Comparison of ENCODE assay signal across 8 cellular contexts in genomic region chr2:134252092-134252775, GRCh38. TPM values are rescaled to one million over a fixed set of nuclear protein-coding genes. Genes with fewer than 3 reads are reported as not detected.
DNase-seq lines count a peak whose midpoint lies in the region; ATAC-seq and TF ChIP-seq lines count a peak whose summit lies in the region.

No MANE protein-coding gene starts in this region.

- intact Hi-C loops in dorsolateral prefrontal cortex (cut with DNase I) (loop anchor here (10.0 kb wide), 2 partner anchors 113 to 367 kb away; no protein-coding TSS in a partner anchor), cardiac septum (cut with DNase I) (no loop called here)

- peak; percentile 68 for DNase-seq in activated CD8-positive, alpha-beta memory T cell treated with anti-CD3 and anti-CD28 coated beads, Interleukin-2, amount 50 U/mL, for 48 hours
- DNase-seq in activated CD8-positive, alpha-beta memory T cell treated with anti-CD3 and anti-CD28 coated beads for 24 hours: no peak
- peak; percentile 15 for DNase-seq in NCI-H226
- no peak for DNase-seq in activated naive CD8-positive, alpha-beta T cell treated with anti-CD3 and anti-CD28 coated beads, Interleukin-2, amount 10 ng/mL, durations not matched to agents 7 days and 5 days
- DNase-seq in stimulated activated CD8-positive, alpha-beta memory T cell treated with anti-CD3 and anti-CD28 coated beads, Interleukin-4, amount 100 ng/mL, for 48 hours: peak; percentile 77
- no peak for DNase-seq in dorsolateral prefrontal cortex
- DNase-seq in iPS-NIHi7 (ENCODE audit: extremely low spot score): no peak
- no peak for DNase-seq in cardiac septum (ENCODE audit: low spot score)

- POLR2A ChIA-PET in activated naive CD8-positive, alpha-beta T cell treated with anti-CD3 and anti-CD28 coated beads, Interleukin-2, amount 10 ng/mL, durations not matched to agents 7 days and 5 days (lab: Charles Lee): interaction anchor here (1.7 kb wide), 1 partner anchor 10 kb away, joined by 5 read pairs; no protein-coding TSS in a partner anchor

- H3K27me3 ChIP-seq in dorsolateral prefrontal cortex: no peaks in the 10 kb centered on the region

- no peak for TF ChIP-seq CTCF in dorsolateral prefrontal cortex (IDR thresholded peaks at IDR 0.05 in 54 of 56, conservative IDR thresholded peaks at IDR 0.05 in 2 of 56; ENCODE audit: low read depth in 1 of 56, partially characterized antibody in 56 of 56)

- H3K27ac ChIP-seq in dorsolateral prefrontal cortex: no peak overlapping the region

- no peak overlapping the region for H3K4me3 ChIP-seq in dorsolateral prefrontal cortex

- peak overlapping the region; percentile 26 for H3K27ac Mint-ChIP-seq in activated naive CD8-positive, alpha-beta T cell treated with anti-CD3 and anti-CD28 coated beads, Interleukin-2, amount 10 ng/mL, durations not matched to agents 7 days and 5 days

- H3K9me3 Mint-ChIP-seq in activated naive CD8-positive, alpha-beta T cell treated with anti-CD3 and anti-CD28 coated beads, Interleukin-2, amount 10 ng/mL, durations not matched to agents 7 days and 5 days: no peaks in the 10 kb centered on the region

- no peaks in the 10 kb centered on the region for H3K27me3 Mint-ChIP-seq in activated naive CD8-positive, alpha-beta T cell treated with anti-CD3 and anti-CD28 coated beads, Interleukin-2, amount 10 ng/mL, durations not matched to agents 7 days and 5 days

- no peak overlapping the region for H3K4me3 Mint-ChIP-seq in activated naive CD8-positive, alpha-beta T cell treated with anti-CD3 and anti-CD28 coated beads, Interleukin-2, amount 10 ng/mL, durations not matched to agents 7 days and 5 days

- H3K4me1 Mint-ChIP-seq in activated naive CD8-positive, alpha-beta T cell treated with anti-CD3 and anti-CD28 coated beads, Interleukin-2, amount 10 ng/mL, durations not matched to agents 7 days and 5 days: peaks cover 70% of the 10 kb centered on the region

- H3K36me3 Mint-ChIP-seq in activated naive CD8-positive, alpha-beta T cell treated with anti-CD3 and anti-CD28 coated beads, Interleukin-2, amount 10 ng/mL, durations not matched to agents 7 days and 5 days: peaks cover 24% of the 10 kb centered on the region

- no peak for ATAC-seq in activated naive CD8-positive, alpha-beta T cell treated with anti-CD3 and anti-CD28 coated beads, Interleukin-2, amount 10 ng/mL, durations not matched to agents 7 days and 5 days (ENCODE audit: low read depth)

RNA-seq across cellular contexts. Expression of gene MGAT5, which starts 1.6 kb away (rescaled TPM):
- 10 to 100 TPM; 66.3 to 70.9 TPM for total RNA-seq in activated naive CD8-positive, alpha-beta T cell treated with anti-CD3 and anti-CD28 coated beads, Interleukin-2, amount 10 ng/mL, durations not matched to agents 7 days and 5 days
- 10 to 100 TPM; 58.2 to 97.2 (median 74.5) TPM for total RNA-seq in dorsolateral prefrontal cortex
- 75.3 TPM for total RNA-seq in cardiac septum

Comparison
In these comparisons a context has a peak if more than half of its experiments do, and no peak if none do; other contexts are left out.
1. DNase-seq: peak in activated CD8-positive, alpha-beta memory T cell treated with anti-CD3 and anti-CD28 coated beads, Interleukin-2, amount 50 U/mL, for 48 hours (single experiment), NCI-H226 (single experiment) and stimulated activated CD8-positive, alpha-beta memory T cell treated with anti-CD3 and anti-CD28 coated beads, Interleukin-4, amount 100 ng/mL, for 48 hours (single experiment); none in activated CD8-positive, alpha-beta memory T cell treated with anti-CD3 and anti-CD28 coated beads for 24 hours (single experiment), activated naive CD8-positive, alpha-beta T cell treated with anti-CD3 and anti-CD28 coated beads, Interleukin-2, amount 10 ng/mL, durations not matched to agents 7 days and 5 days (single experiment), dorsolateral prefrontal cortex (0 of 10), iPS-NIHi7 (single experiment) and cardiac septum (single experiment).